Comparison of ENCODE assay signal across 23 cellular contexts in genomic region chr14:32435411-32435810, GRCh38.
A peak's percentile ranks its signal among the peaks of the same experiment; 100 is the strongest.
DNase-seq lines count a peak whose midpoint lies in the region; ATAC-seq and TF ChIP-seq lines count a peak whose summit lies in the region.
"Had no signal": no experiment of that assay in that cellular context is flagged by ENCODE, and none has a peak within 500 bp of the region (broad histone marks: within the 10 kb centered on the region; RNA-seq: fewer than 3 reads in every experiment).

No MANE protein-coding gene starts in this region.

- peaks cover 0 to 7% (median 0%) of the 10 kb centered on the region in 7 donors for H3K9me3 Mint-ChIP-seq in naive B cell
- H3K9me3 Mint-ChIP-seq: CD8-positive, alpha-beta T cell; H9 had no signal

- TF ChIP-seq CTCF in coronary artery (IDR thresholded peaks at IDR 0.05) = no peak

- peak in 2 of 3 experiments; percentile 63 to 80 for DNase-seq in NCI-H1417 (lab: John Stamatoyannopoulos, UW)
- no peak for DNase-seq in NCI-H1417 treated with DMSO at 0.1 percent for 48 hours (lab: John Stamatoyannopoulos, UW)
- no peak for DNase-seq in coronary artery (ENCODE audit: low spot score)
- no peak for DNase-seq in naive B cell
- DNase-seq in MV-4-11 (lab: John Stamatoyannopoulos, UW) = no peak
- DNase-seq in NCI-H2196 treated with DMSO at 0.1 percent for 48 hours (lab: John Stamatoyannopoulos, UW; ENCODE audit: unreplicated experiment) = no peak
- no peak for DNase-seq in stimulated activated naive CD4-positive, alpha-beta T cell (lab: John Stamatoyannopoulos, UW)
- DNase-seq: ACHN; C1 segment of cervical spinal cord; CD8-positive, alpha-beta T cell; DND-41; GM23248; H9; KG1; NCI-H1105 treated with DMSO at 0.1 percent for 48 hours; NCI-H1930; NCI-H226; NCI-H510A treated with DMSO at 0.1 percent for 48 hours; NCI-H82; Peyer's patch had no signal

- H3K4me3 ChIP-seq in coronary artery = peak overlapping the region; percentile 65
- H3K4me3 ChIP-seq: GM23248, Peyer's patch had no signal

- H3K4me3 Mint-ChIP-seq in naive B cell = peak overlapping the region in 7 of 8 donors; percentile 31 to 92 (median 81)
- H3K4me3 Mint-ChIP-seq: CD8-positive, alpha-beta T cell; H9 had no signal

- no peak overlapping the region for H3K27ac Mint-ChIP-seq in naive B cell
- H3K27ac Mint-ChIP-seq: CD8-positive, alpha-beta T cell; H9 had no signal

- no peaks in the 10 kb centered on the region for H3K27me3 Mint-ChIP-seq in naive B cell

- H3K27ac ChIP-seq in coronary artery = peak overlapping the region in 1 of 2 donors; percentile 91
- H3K27ac ChIP-seq: 22Rv1, GM23248, Peyer's patch had no signal

- peaks cover 0 to 4% of the 10 kb centered on the region in 2 donors for H3K36me3 Mint-ChIP-seq in naive B cell
- H3K36me3 Mint-ChIP-seq: CD8-positive, alpha-beta T cell had no signal

- H3K4me1 Mint-ChIP-seq in naive B cell = peaks cover 13 to 68% (median 35%) of the 10 kb centered on the region in 3 donors
- H3K4me1 Mint-ChIP-seq: H9 had no signal

- no peak for ATAC-seq in naive B cell (ENCODE audit: low read depth in 2 of 2)
- ATAC-seq in GM19397 (IDR thresholded peaks at IDR 0.05; ENCODE audit: unreplicated experiment) = no peak
- ATAC-seq: CD8-positive, alpha-beta T cell; SK-N-SH treated with all-trans-retinoic acid at 6 μM for 48 hours had no signal

Comparison
In these comparisons a context has a peak if more than half of its experiments do, and no peak if none do; other contexts are left out.
1. DNase-seq: peak in NCI-H1417 (2 of 3); none in NCI-H1417 treated with DMSO at 0.1 percent for 48 hours (single experiment), coronary artery (single experiment), naive B cell (single experiment), MV-4-11 (single experiment), NCI-H2196 treated with DMSO at 0.1 percent for 48 hours (single experiment) and stimulated activated naive CD4-positive, alpha-beta T cell (0 of 6).